In the genomic region with DNA sequence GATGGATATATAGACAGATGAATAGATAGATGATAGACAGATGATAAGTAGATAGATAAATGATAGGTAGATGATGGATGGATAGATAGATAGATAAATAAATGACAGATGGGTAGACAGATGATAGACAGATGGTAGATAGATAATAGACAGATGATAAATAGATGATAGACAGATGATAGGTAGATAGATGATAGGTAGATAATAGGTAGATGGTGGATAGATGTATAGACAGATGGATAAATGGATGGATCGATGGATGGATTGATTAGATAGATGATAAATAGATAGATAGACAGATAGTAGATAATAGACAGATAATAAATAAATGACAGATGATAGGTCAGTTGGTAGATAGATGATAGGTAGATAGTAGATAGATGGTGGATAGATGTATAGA, we compare ENCODE assay signal across 25 cellular contexts.
DNase-seq lines count a peak whose midpoint lies in the region; ATAC-seq, FAIRE-seq and TF ChIP-seq lines count a peak whose summit lies in the region.
"Had no signal": no experiment of that assay in that cellular context is flagged by ENCODE, and none has a peak within 500 bp of the region (broad histone marks: within the 10 kb centered on the region; RNA-seq: fewer than 3 reads in every experiment).

No MANE protein-coding gene starts in this region.

- H2AFZ ChIP-seq in ACC112 (ENCODE audit: low read length, unreplicated experiment) (no peak overlapping the region), IMR-90 (replicated peaks; ENCODE audit: low read length, poor library complexity) (no peak overlapping the region), H1 (ENCODE audit: low read length) (no peak overlapping the region), smooth muscle cell (ENCODE audit: low read depth) (no peak overlapping the region)
- H2AFZ ChIP-seq: GM23248 had no signal

- 100% methylated on average over 1 of the region's 1 CpG; no CpG with 5 or more reads in 1 of the 2 experiments for WGBS in IMR-90 (ENCODE audit: extremely low coverage in 2 of 2, insufficient read length in 1 of 2), 2 experiments
- WGBS in H1 (ENCODE audit: extremely low coverage in 1 of 2, insufficient coverage in 1 of 2, insufficient read length in 1 of 2, insufficient replicate concordance in 2 of 2, low coverage in 1 of 2, low lambda C conversion rate in 2 of 2, missing lambda C conversion rate in 1 of 2), 2 experiments, result 85 to 100% methylated on average over 1 of the region's 1 CpG
- 96% methylated on average over 1 of the region's 1 CpG for WGBS in smooth muscle cell (ENCODE audit: low lambda C conversion rate)

- no peak overlapping the region for H3K18ac ChIP-seq in IMR-90 (ENCODE audit: low read depth, low read length)
- no peak overlapping the region for H3K18ac ChIP-seq in H1 (ENCODE audit: extremely low read depth, low read length)

- peak overlapping the region; percentile 93; the same call in 1 of the 2 replicates for H3K4ac ChIP-seq in IMR-90 (ENCODE audit: low read depth, low read length)
- H3K4ac ChIP-seq in H1 (replicated peaks; ENCODE audit: insufficient read length, low read depth, low read length), result no peak overlapping the region

- BruUV-seq in IMR-90 (replicated peaks; lab: Mats Ljungman, UMichigan), result no TSS peak

- H3K27me3 ChIP-seq in ACC112 (ENCODE audit: insufficient read depth, low read length), result no peaks in the 10 kb centered on the region
- no peaks in the 10 kb centered on the region for H3K27me3 ChIP-seq in IMR-90 (ENCODE audit: control insufficient read depth, insufficient read depth, low read length)
- no peaks in the 10 kb centered on the region for H3K27me3 ChIP-seq in H1 (replicated peaks in 1 of 4; ENCODE audit: control insufficient read depth in 3 of 4, extremely low read depth in 1 of 4, insufficient read depth in 3 of 4, low read length in 3 of 4)
- no peaks in the 10 kb centered on the region for H3K27me3 ChIP-seq in smooth muscle cell (ENCODE audit: low read depth)
- H3K27me3 ChIP-seq: BE2C; BLaER1 treated with 17β-estradiol and CSF1 and Interleukin-3, amounts not matched to agents 10 nM and 100 nM had no signal

- no peaks in the 10 kb centered on the region for H3K27me3 Mint-ChIP-seq in T-helper 2 cell treated with Interferon-gamma antibody and Interleukin-4, amounts not matched to agents 5 μg/mL and 100 μg/mL, for 36 hours (ENCODE audit: low read depth)

- H2BK20ac ChIP-seq in IMR-90 (ENCODE audit: low read depth, low read length), result peak overlapping the region; percentile 88; the same call in 1 of the 2 replicates
- no peak overlapping the region for H2BK20ac ChIP-seq in H1 (ENCODE audit: low read length)

- TF ChIP-seq RAD21 in IMR-90 (IDR thresholded peaks at IDR 0.05; ENCODE audit: low read length) (no peak), H1 (IDR thresholded peaks at IDR 0.05 in 1 of 2, conservative IDR thresholded peaks at IDR 0.05 in 1 of 2; ENCODE audit: low read depth in 2 of 2, low read length in 2 of 2) (no peak)

- no peak overlapping the region for H3K4me3 Mint-ChIP-seq in T-helper 2 cell treated with Interferon-gamma antibody and Interleukin-4, amounts not matched to agents 5 μg/mL and 100 μg/mL, for 36 hours
- H3K4me3 Mint-ChIP-seq: CD14-positive monocyte; CD4-positive, alpha-beta T cell; CD8-positive, alpha-beta memory T cell; H9 had no signal

- H3K27ac Mint-ChIP-seq in T-helper 2 cell treated with Interferon-gamma antibody and Interleukin-4, amounts not matched to agents 5 μg/mL and 100 μg/mL, for 36 hours, result no peak overlapping the region
- H3K27ac Mint-ChIP-seq: CD14-positive monocyte; CD4-positive, alpha-beta T cell; H9 had no signal

- H3K23ac ChIP-seq in IMR-90 (ENCODE audit: low read depth, low read length) (no peak overlapping the region), H1 (ENCODE audit: insufficient read length) (no peak overlapping the region)

- H2BK120ac ChIP-seq in IMR-90 (ENCODE audit: low read depth, low read length), result peak overlapping the region; percentile 96; the same call in 1 of the 2 replicates
- no peak overlapping the region for H2BK120ac ChIP-seq in H1 (replicated peaks; ENCODE audit: low read depth, low read length)

- H2BK5ac ChIP-seq in IMR-90 (ENCODE audit: low read depth, low read length, poor library complexity, severe bottlenecking), result no peak overlapping the region
- no peak overlapping the region for H2BK5ac ChIP-seq in H1 (ENCODE audit: low read depth, low read length)

- H4K8ac ChIP-seq in IMR-90 (ENCODE audit: low read depth in 2 of 2, low read length in 2 of 2), result no peak overlapping the region
- H4K8ac ChIP-seq in H1 (ENCODE audit: extremely low read depth, insufficient read depth, low read length), result no peak overlapping the region

- FAIRE-seq in H1 (lab: Jason Lieb, UNC), result no peak
- FAIRE-seq: A204.1, D721Med, GM12891, GM18507 had no signal

- H3K79me1 ChIP-seq in IMR-90 (ENCODE audit: low read depth in 1 of 2, low read length in 2 of 2) (0 out of 4 replicates have a peak, but pooled peaks cover 0 to 15% of the 10 kb centered on the region in 2 experiments), H1 (ENCODE audit: low read depth, low read length) (no peaks in the 10 kb centered on the region)

- H2BK15ac ChIP-seq in IMR-90 (ENCODE audit: low read depth, low read length) (peak overlapping the region; percentile 60; the same call in 2 of the 3 replicates), H1 (ENCODE audit: low read length) (no peak overlapping the region)

- no peaks in the 10 kb centered on the region for H4K20me1 ChIP-seq in IMR-90 (ENCODE audit: insufficient read depth, low read length)
- H4K20me1 ChIP-seq in H1 (replicated peaks in 1 of 2; ENCODE audit: control insufficient read depth in 1 of 2, insufficient read depth in 2 of 2, low read length in 2 of 2), result peaks cover 0 to 3% of the 10 kb centered on the region in 2 experiments
- no peaks in the 10 kb centered on the region for H4K20me1 ChIP-seq in smooth muscle cell (ENCODE audit: low read depth)
- H4K20me1 ChIP-seq: BLaER1 treated with 17β-estradiol and CSF1 and Interleukin-3, amounts not matched to agents 10 nM and 100 nM had no signal

- peak overlapping the region; percentile 39; the same call in 1 of the 2 replicates for H4K91ac ChIP-seq in IMR-90 (ENCODE audit: insufficient read depth, low read depth, low read length)
- no peak overlapping the region for H4K91ac ChIP-seq in H1 (replicated peaks; ENCODE audit: insufficient read length, low read length)

- no peak for ATAC-seq in IMR-90 (ENCODE audit: low read depth)
- ATAC-seq in HG02642 (IDR thresholded peaks at IDR 0.05; ENCODE audit: poor library complexity, unreplicated experiment), result no peak
- no peak for ATAC-seq in GM21390 (IDR thresholded peaks at IDR 0.05; ENCODE audit: unreplicated experiment)
- ATAC-seq: HCT116 had no signal

- H3K9ac ChIP-seq in IMR-90 (ENCODE audit: low read depth, low read length) (no peak overlapping the region), H1 (replicated peaks in 1 of 4; ENCODE audit: extremely low read depth in 1 of 4, low read depth in 3 of 4, low read length in 3 of 4) (no peak overlapping the region), smooth muscle cell (ENCODE audit: low read depth) (no peak overlapping the region)
- H3K9ac ChIP-seq: BLaER1 treated with 17β-estradiol and CSF1 and Interleukin-3, amounts not matched to agents 10 nM and 100 nM; GM23248 had no signal

- no peak overlapping the region for H2BK12ac ChIP-seq in H1 (ENCODE audit: low read depth, low read length)

- H3K9me3 Mint-ChIP-seq in T-helper 2 cell treated with Interferon-gamma antibody and Interleukin-4, amounts not matched to agents 5 μg/mL and 100 μg/mL, for 36 hours, result no peaks in the 10 kb centered on the region
- H3K9me3 Mint-ChIP-seq: CD4-positive, alpha-beta T cell; CD8-positive, alpha-beta memory T cell had no signal

- H3K36me3 ChIP-seq in ACC112 (ENCODE audit: insufficient read depth, low read length) (no peaks in the 10 kb centered on the region), IMR-90 (ENCODE audit: control insufficient read depth, insufficient read depth, low read length) (no peaks in the 10 kb centered on the region), H1 (ENCODE audit: control insufficient read depth in 2 of 4, insufficient read depth in 4 of 4, low read length in 3 of 4) (no peaks in the 10 kb centered on the region), smooth muscle cell (ENCODE audit: low read depth) (no peaks in the 10 kb centered on the region)
- H3K36me3 ChIP-seq: BE2C; BLaER1 treated with 17β-estradiol and CSF1 and Interleukin-3, amounts not matched to agents 10 nM and 100 nM had no signal

- H3F3A ChIP-seq in smooth muscle cell (ENCODE audit: low read depth), result peaks cover 5% of the 10 kb centered on the region

- dilution Hi-C loops in IMR-90 (cut with HindIII; ENCODE audit: low sequenced_read_pairs, unreplicated experiment), result no loop called here

- H3K9me3 ChIP-seq in IMR-90 (ENCODE audit: control insufficient read depth, insufficient read depth, low read length) (peaks cover 9% of the 10 kb centered on the region), H1 (ENCODE audit: insufficient read depth in 2 of 2, low read depth in 1 of 2, low read length in 1 of 2) (peaks cover 0 to 5% of the 10 kb centered on the region in 2 experiments; a peak in 2 of 4 replicates), smooth muscle cell (replicated peaks; ENCODE audit: low read depth) (no peaks in the 10 kb centered on the region)
- H3K9me3 ChIP-seq: BE2C; BLaER1 treated with 17β-estradiol and CSF1 and Interleukin-3, amounts not matched to agents 10 nM and 100 nM had no signal

- H3K56ac ChIP-seq in IMR-90 (ENCODE audit: extremely low read depth, insufficient read depth, low read length) (no peak overlapping the region), H1 (replicated peaks; ENCODE audit: insufficient read length, low read depth, low read length) (peak overlapping the region; percentile 93)

- H2AK5ac ChIP-seq in IMR-90 (ENCODE audit: low read depth, low read length) (peak overlapping the region; percentile 41; the same call in 1 of the 2 replicates), H1 (ENCODE audit: low read depth, low read length) (no peak overlapping the region)

- TF ChIP-seq EP300 in H1 (IDR thresholded peaks at IDR 0.05; ENCODE audit: borderline replicate concordance in 1 of 2, low read depth in 2 of 2, low read length in 2 of 2), result no peak

- TF ChIP-seq POLR2A in IMR-90 (IDR thresholded peaks at IDR 0.05; ENCODE audit: low read depth, low read length) (no peak), H1 (IDR thresholded peaks at IDR 0.05; ENCODE audit: control extremely low read depth in 1 of 2, low read depth in 2 of 2, low read length in 2 of 2) (no peak)

- no peak overlapping the region for H2AK9ac ChIP-seq in IMR-90 (replicated peaks; ENCODE audit: low read depth, low read length, poor library complexity)

- H3K4me1 ChIP-seq in ACC112 (ENCODE audit: control insufficient read depth, insufficient read depth, low read length, unreplicated experiment), result peaks cover 20% of the 10 kb centered on the region
- peaks cover 17% of the 10 kb centered on the region for H3K4me1 ChIP-seq in IMR-90 (ENCODE audit: control insufficient read depth, insufficient read depth, low read length)
- no peaks in the 10 kb centered on the region; a peak in 1 of 7 replicates for H3K4me1 ChIP-seq in H1 (replicated peaks in 1 of 4; ENCODE audit: control insufficient read depth in 3 of 4, insufficient read depth in 4 of 4, low read length in 3 of 4)
- H3K4me1 ChIP-seq in smooth muscle cell (ENCODE audit: low read depth), result no peaks in the 10 kb centered on the region
- H3K4me1 ChIP-seq: BE2C; BLaER1 treated with 17β-estradiol and CSF1 and Interleukin-3, amounts not matched to agents 10 nM and 100 nM had no signal

- H3K4me1 Mint-ChIP-seq in T-helper 2 cell treated with Interferon-gamma antibody and Interleukin-4, amounts not matched to agents 5 μg/mL and 100 μg/mL, for 36 hours (ENCODE audit: low read depth), result no peaks in the 10 kb centered on the region
- H3K4me1 Mint-ChIP-seq: CD14-positive monocyte; CD8-positive, alpha-beta memory T cell had no signal

- H3K14ac ChIP-seq in IMR-90 (replicated peaks; ENCODE audit: low read depth, low read length) (no peak overlapping the region), H1 (ENCODE audit: insufficient read length) (no peak overlapping the region)

- POLR2A ChIA-PET in IMR-90 (lab: Charles Lee; ENCODE audit: unreplicated experiment) (no interaction called here), H1 (lab: Charles Lee; ENCODE audit: partially characterized antibody) (no interaction called here)

- in situ Hi-C loops in IMR-90 (cut with MboI; ENCODE audit: low sequenced_read_pairs), result loop anchor here (10.0 kb wide), 1 partner anchor 535 kb away; a partner anchor contains a TSS

- TF ChIP-seq CTCF in IMR-90 (conservative IDR thresholded peaks at IDR 0.05; ENCODE audit: low read depth, low read length) (no peak), H1 (IDR thresholded peaks at IDR 0.05; ENCODE audit: control extremely low read depth in 1 of 3, insufficient read depth in 1 of 3, low read depth in 1 of 3, low read length in 3 of 3) (no peak), smooth muscle cell (IDR thresholded peaks at IDR 0.05; ENCODE audit: borderline replicate concordance, insufficient read depth, poor library complexity, severe bottlenecking) (no peak)

- H3K27ac ChIP-seq in ACC112 (ENCODE audit: low read depth, low read length), result peak overlapping the region; percentile 42; the same call in 1 of the 2 replicates
- H3K27ac ChIP-seq in IMR-90 (ENCODE audit: insufficient read depth, low read length), result no peak overlapping the region
- H3K27ac ChIP-seq in H1 (ENCODE audit: low read depth, low read length), result no peak overlapping the region
- peak overlapping the region; percentile 61 for H3K27ac ChIP-seq in smooth muscle cell (ENCODE audit: low read depth)
- H3K27ac ChIP-seq: 22Rv1; BLaER1 treated with 17β-estradiol and CSF1 and Interleukin-3, amounts not matched to agents 10 nM and 100 nM; GM23248 had no signal

- peaks cover 12% of the 10 kb centered on the region for H3K9me1 ChIP-seq in IMR-90 (ENCODE audit: insufficient read depth, low read length)

- H3K36me3 Mint-ChIP-seq in T-helper 2 cell treated with Interferon-gamma antibody and Interleukin-4, amounts not matched to agents 5 μg/mL and 100 μg/mL, for 36 hours (ENCODE audit: low read depth), result no peaks in the 10 kb centered on the region
- H3K36me3 Mint-ChIP-seq: CD14-positive monocyte had no signal

- H4K5ac ChIP-seq in IMR-90 (ENCODE audit: low read depth, low read length), result no peak overlapping the region
- H4K5ac ChIP-seq in H1 (ENCODE audit: insufficient read length, low read depth, low read length), result no peak overlapping the region

- intact Hi-C loops in IMR-90 (cut with micrococcal nuclease), result no loop called here

- no peaks in the 10 kb centered on the region for H3K79me2 ChIP-seq in ACC112 (ENCODE audit: control insufficient read depth, insufficient read depth, low read length, unreplicated experiment)
- no peaks in the 10 kb centered on the region for H3K79me2 ChIP-seq in H1 (ENCODE audit: control insufficient read depth in 1 of 2, insufficient read depth in 2 of 2, low read length in 2 of 2)
- no peaks in the 10 kb centered on the region for H3K79me2 ChIP-seq in smooth muscle cell (ENCODE audit: low read depth)

- no peak for DNase-seq in IMR-90
- DNase-seq in H1 (ENCODE audit: low read depth in 1 of 2, low spot score in 2 of 2), result no peak
- no peak for DNase-seq in smooth muscle cell (lab: John Stamatoyannopoulos, UW; ENCODE audit: unreplicated experiment)
- no peak for DNase-seq in T-helper 2 cell treated with Interferon-gamma antibody and Interleukin-4, amounts not matched to agents 5 μg/mL and 100 μg/mL, for 36 hours (ENCODE audit: low spot score)
- DNase-seq: ACHN; AML-193; BE2C; CD4-positive, alpha-beta T cell; CD8-positive, alpha-beta memory T cell; DMS 273 treated with DMSO at 0.1 percent for 48 hours; DMS79 treated with DMSO at 0.1 percent for 48 hours; GF-D8; GM23248; H9 had no signal

- CTCF ChIA-PET in IMR-90 (lab: Yijun Ruan, JAX) (no interaction called here), H1 (lab: Charles Lee; ENCODE audit: partially characterized antibody) (interaction anchor here (9.7 to 10.1 kb wide), 2 partner anchors 22 to 340 kb away, joined by 110 to 165 read pairs; no protein-coding TSS in a partner anchor)

- peaks cover 2% of the 10 kb centered on the region; the same call in 1 of the 2 replicates for H3K23me2 ChIP-seq in H1 (ENCODE audit: low read depth, low read length)

- H3K4me3 ChIP-seq in ACC112 (ENCODE audit: low read depth, low read length), result no peak overlapping the region
- H3K4me3 ChIP-seq in IMR-90 (ENCODE audit: insufficient read depth, low read depth, low read length), result no peak overlapping the region
- H3K4me3 ChIP-seq in H1 (ENCODE audit: extremely low read depth in 1 of 4, insufficient read depth in 2 of 4, low read depth in 3 of 4, low read length in 4 of 4), result no peak overlapping the region
- H3K4me3 ChIP-seq in smooth muscle cell, result no peak overlapping the region
- H3K4me3 ChIP-seq: BLaER1 treated with 17β-estradiol and CSF1 and Interleukin-3, amounts not matched to agents 10 nM and 100 nM; GM23248 had no signal

- H3K4me2 ChIP-seq in IMR-90 (ENCODE audit: low read depth, low read length) (no peak overlapping the region), H1 (ENCODE audit: insufficient read depth in 1 of 2, low read depth in 2 of 2, low read length in 2 of 2) (no peak overlapping the region), smooth muscle cell (no peak overlapping the region)
- H3K4me2 ChIP-seq: BLaER1 treated with 17β-estradiol and CSF1 and Interleukin-3, amounts not matched to agents 10 nM and 100 nM had no signal

Comparison
In these comparisons a context has a peak if more than half of its experiments do, and no peak if none do; other contexts are left out.
1. H3K27ac ChIP-seq: peak in ACC112 (single experiment) and smooth muscle cell (single experiment); none in IMR-90 (single experiment) and H1 (single experiment).